Comparison of ENCODE assay signal across 10 cellular contexts in genomic region chrX:34559325-34559724, GRCh38.
DNase-seq lines count a peak whose midpoint lies in the region; ATAC-seq and TF ChIP-seq lines count a peak whose summit lies in the region.
"Had no signal": no experiment of that assay in that cellular context is flagged by ENCODE, and none has a peak within 500 bp of the region (broad histone marks: within the 10 kb centered on the region; RNA-seq: fewer than 3 reads in every experiment).

No MANE protein-coding gene starts in this region.

- in situ Hi-C loops in ACHN (cut with HindIII; ENCODE audit: low pct_ligation_motif_present, low pct_unique_long_range_greater_than_20kb, low sequenced_read_pairs), result no loop called here

- DNase-seq in ACHN (peak; percentile 20), NAMALWA (ENCODE audit: low spot score) (peak; percentile 6), epithelial cell of esophagus (ENCODE audit: low read depth) (peak; percentile 60), NCI-H446 (lab: John Stamatoyannopoulos, UW) (no peak), NK-92 (lab: John Stamatoyannopoulos, UW; ENCODE audit: unreplicated experiment) (no peak)
- DNase-seq: NCI-H226, SW 1271 had no signal

- no peak for TF ChIP-seq CTCF in epithelial cell of esophagus (IDR thresholded peaks at IDR 0.05; ENCODE audit: insufficient read depth, low read depth, low read length, missing control alignments)

- H3K4me3 ChIP-seq in epithelial cell of esophagus (ENCODE audit: low read length), result no peak overlapping the region

- peak; percentile 74 for ATAC-seq in GM18511 (IDR thresholded peaks at IDR 0.05; ENCODE audit: unreplicated experiment)
- ATAC-seq in HG03439 (IDR thresholded peaks at IDR 0.05; ENCODE audit: unreplicated experiment), result no peak
- no peak for ATAC-seq in GM18870 (IDR thresholded peaks at IDR 0.05; ENCODE audit: unreplicated experiment)

Comparison
In these comparisons a context has a peak if more than half of its experiments do, and no peak if none do; other contexts are left out.
1. DNase-seq: peak in ACHN (single experiment), NAMALWA (single experiment) and epithelial cell of esophagus (single experiment); none in NCI-H446 (0 of 2) and NK-92 (single experiment).